14 cellular contexts compared by ENCODE assay signal in the genomic region with DNA sequence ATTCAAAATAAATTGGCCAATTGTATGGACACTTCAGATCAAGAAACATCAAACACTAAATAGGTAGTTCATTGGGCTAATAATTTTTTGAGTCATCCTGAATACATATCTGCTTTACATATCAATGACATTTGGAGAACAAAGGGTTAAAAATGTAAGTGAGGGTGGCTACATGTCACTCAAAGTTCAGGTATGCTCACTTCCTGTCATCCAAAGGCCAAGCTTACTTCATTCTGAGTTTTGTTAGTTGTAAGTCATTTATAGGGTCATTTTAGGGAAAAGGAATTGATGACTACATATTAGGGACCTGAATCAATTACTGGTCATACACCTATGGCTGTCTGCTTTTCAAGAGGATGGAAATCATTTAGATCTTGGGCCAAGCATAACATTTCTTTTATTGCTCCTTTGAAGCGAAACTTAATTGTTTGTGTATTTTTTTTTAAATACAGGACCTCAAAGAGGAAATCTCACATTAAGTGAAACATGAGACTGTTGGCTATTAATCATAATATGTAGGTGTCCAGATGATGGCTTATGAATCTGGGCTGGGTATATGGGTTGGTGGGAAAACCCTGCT.
"Had no signal": no experiment of that assay in that cellular context is flagged by ENCODE, and none has a peak within 500 bp of the region (broad histone marks: within the 10 kb centered on the region; RNA-seq: fewer than 3 reads in every experiment).

No MANE protein-coding gene starts in this region.

- H3K27me3 ChIP-seq: tibial nerve, uterus had no signal

- H3K36me3 ChIP-seq: tibial nerve, uterus had no signal

- DNase-seq: activated CD4-positive, alpha-beta T cell treated with anti-CD3 and anti-CD28 coated beads, Interleukin-2, amount 10 ng/mL, durations not matched to agents 7 days and 5 days; activated CD4-positive, CD25-positive, alpha-beta regulatory T cell; activated naive CD4-positive, alpha-beta T cell; aorta; dermis blood vessel endothelial cell; effector memory CD8-positive, alpha-beta T cell; foreskin melanocyte; mesendoderm; posterior cingulate gyrus; stimulated activated CD4-positive, alpha-beta T cell treated with anti-CD3 and anti-CD28 coated beads, Interleukin-4, amount 100 ng/mL, for 24 hours; stimulated activated naive CD4-positive, alpha-beta T cell; substantia nigra; uterus had no signal

- H3K4me3 ChIP-seq: tibial nerve, uterus had no signal
